ENCODE assay signal across 7 cellular contexts in the genomic region with DNA sequence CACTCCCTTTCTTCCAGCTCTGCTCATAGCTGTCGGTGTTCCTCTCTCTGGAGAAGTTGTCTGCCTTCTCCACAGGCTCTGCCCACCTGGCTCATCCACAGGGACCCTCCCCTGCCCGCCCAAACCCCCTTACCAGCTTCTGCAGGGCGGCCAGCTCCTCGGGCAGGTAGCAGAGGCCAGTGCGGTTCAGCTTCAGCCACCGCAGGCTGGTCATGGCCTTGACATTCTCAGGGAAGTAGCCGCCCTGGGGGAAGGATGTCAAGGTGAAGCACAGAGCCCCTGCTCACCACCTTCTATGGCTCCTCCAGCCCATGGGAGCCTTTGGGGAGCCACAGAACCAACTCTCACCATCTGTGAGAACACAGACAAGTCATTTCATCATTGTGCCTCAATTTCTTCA. TPM values are rescaled to one million over a fixed set of nuclear protein-coding genes. Genes with fewer than 3 reads are reported as not detected.
DNase-seq lines count a peak whose midpoint lies in the region; ATAC-seq and TF ChIP-seq lines count a peak whose summit lies in the region.
"Had no signal": no experiment of that assay in that cellular context is flagged by ENCODE, and none has a peak within 500 bp of the region (broad histone marks: within the 10 kb centered on the region; RNA-seq: fewer than 3 reads in every experiment).

No MANE protein-coding gene starts in this region.

- H3K27me3 ChIP-seq in A673 (replicated peaks; ENCODE audit: insufficient read depth, low read depth, low read length, poor library complexity) (no peaks in the 10 kb centered on the region), PC-9 (ENCODE audit: insufficient read depth, low read depth) (no peaks in the 10 kb centered on the region), iPS-18a (ENCODE audit: control insufficient read depth, insufficient read depth, low read length) (no peaks in the 10 kb centered on the region)

- H3K9me2 ChIP-seq in PC-9 (ENCODE audit: insufficient read depth): no peaks in the 10 kb centered on the region

- H3K4me2 ChIP-seq in PC-9: peak overlapping the region; percentile 98

- CTCF ChIA-PET in A673 (lab: Charles Lee): no interaction called here
- CTCF ChIA-PET in PC-9 (lab: Charles Lee): interaction anchor here (1.3 kb wide), 2 partner anchors 20 to 21 kb away, joined by 3 to 5 read pairs; no protein-coding TSS in a partner anchor

- H3F3A ChIP-seq in PC-9 (ENCODE audit: insufficient read depth, low read depth): peaks cover 41% of the 10 kb centered on the region

- H3K9me3 ChIP-seq in A673 (ENCODE audit: low read depth, low read length, poor library complexity, severe bottlenecking) (no peaks in the 10 kb centered on the region), PC-9 (ENCODE audit: insufficient read depth, low read depth) (no peaks in the 10 kb centered on the region), iPS-18a (ENCODE audit: control insufficient read depth, low read depth, low read length) (no peaks in the 10 kb centered on the region)

- no peak for ATAC-seq in HG03139 (IDR thresholded peaks at IDR 0.05; ENCODE audit: unreplicated experiment)

- H3K27ac ChIP-seq in A673 (ENCODE audit: low read depth, low read length, poor library complexity, severe bottlenecking): no peak overlapping the region
- H3K27ac ChIP-seq in PC-9: peak overlapping the region; percentile 96
- H3K27ac ChIP-seq in iPS-18a (ENCODE audit: low read length): no peak overlapping the region

- H3K36me3 ChIP-seq in A673 (ENCODE audit: insufficient read depth, low read length, poor library complexity, severe bottlenecking): peaks cover 17% of the 10 kb centered on the region
- peaks cover 44% of the 10 kb centered on the region for H3K36me3 ChIP-seq in PC-9 (ENCODE audit: low read depth)
- H3K36me3 ChIP-seq in iPS-18a (ENCODE audit: control insufficient read depth, low read depth, low read length): peaks cover 43% of the 10 kb centered on the region

- no peak for TF ChIP-seq CTCF in A673 (conservative IDR thresholded peaks at IDR 0.05; ENCODE audit: low read depth, low read length)
- no peak for TF ChIP-seq CTCF in PC-9 (conservative IDR thresholded peaks at IDR 0.05)

- H3K4me3 ChIP-seq in A673 (ENCODE audit: low read depth, low read length, poor library complexity, severe bottlenecking) (peak overlapping the region; percentile 97), PC-9 (peak overlapping the region; percentile 77), iPS-18a (ENCODE audit: low read length) (peak overlapping the region; percentile 82)

- no peak for DNase-seq in A673 (ENCODE audit: low spot score)
- DNase-seq in PC-9: no peak
- no peak for DNase-seq in NCI-H187 treated with DMSO at 0.1 percent for 48 hours (lab: John Stamatoyannopoulos, UW)
- no peak for DNase-seq in cerebellar cortex (ENCODE audit: low spot score)
- DNase-seq: nucleus accumbens had no signal

- BruUV-seq in A673 (replicated peaks; lab: Mats Ljungman, UMichigan) (no TSS peak), PC-9 (replicated peaks; lab: Mats Ljungman, UMichigan) (no TSS peak)

- peak overlapping the region; percentile 9 for H3K9ac ChIP-seq in iPS-18a (ENCODE audit: low read length)

- H3K4me1 ChIP-seq in A673 (ENCODE audit: insufficient read depth, low read length, poor library complexity, severe bottlenecking) (peaks cover 4% of the 10 kb centered on the region), PC-9 (replicated peaks; ENCODE audit: insufficient read depth) (peaks cover 30% of the 10 kb centered on the region), iPS-18a (ENCODE audit: control insufficient read depth, low read depth, low read length) (peaks cover 13% of the 10 kb centered on the region)

- POLR2A ChIA-PET in A673 (lab: Charles Lee; ENCODE audit: low non-redundant PET) (no interaction called here), PC-9 (lab: Charles Lee; ENCODE audit: unreplicated experiment) (interaction anchor here (0.6 to 0.7 kb wide), 3 partner anchors 68 to 762 kb away, joined by 3 to 8 read pairs (median 3); no protein-coding TSS in a partner anchor)

- peaks cover 36% of the 10 kb centered on the region for H4K20me1 ChIP-seq in PC-9 (ENCODE audit: insufficient read depth)

- no peak overlapping the region for H2AFZ ChIP-seq in PC-9

- peaks cover 40% of the 10 kb centered on the region for H3K79me2 ChIP-seq in PC-9 (ENCODE audit: low read depth)

- intact Hi-C loops in A673 (cut with micrococcal nuclease; ENCODE audit: unreplicated experiment) (no loop called here), PC-9 (cut with micrococcal nuclease; ENCODE audit: unreplicated experiment) (loop anchor here (1.0 kb wide), 1 partner anchor 59 kb away; the partner anchor contains the start of gene SMCR8)

RNA-seq across cellular contexts. Expression of gene FLII, which starts 1.8 kb away (rescaled TPM):
- total RNA-seq in A673 (2021): 169 and 200 TPM in 2 replicates
- 430 and 434 TPM in 2 replicates for total RNA-seq in PC-9 (2021)

RNA-seq across cellular contexts. Expression of gene MIEF2, which starts 3.7 kb away (rescaled TPM):
- total RNA-seq in A673 (2021): 8.1 and 10.4 TPM in 2 replicates
- 29.6 and 33.0 TPM in 2 replicates for total RNA-seq in PC-9 (2021)

RNA-seq across cellular contexts. Expression of gene LLGL1, which starts 31.3 kb away (rescaled TPM):
- 30.2 and 39.8 TPM in 2 replicates for total RNA-seq in A673 (2021)
- total RNA-seq in PC-9 (2021): 44.9 and 57.6 TPM in 2 replicates

RNA-seq across cellular contexts. Expression of gene TOP3A, which starts 58.0 kb away (rescaled TPM):
- 100 and 104 TPM in 2 replicates for total RNA-seq in A673 (2021)
- 51.2 and 52.2 TPM in 2 replicates for total RNA-seq in PC-9 (2021)

RNA-seq across cellular contexts. Expression of gene SMCR8, which starts 58.3 kb away (rescaled TPM):
- 22.9 and 23.5 TPM in 2 replicates for total RNA-seq in A673 (2021)
- 19.5 and 23.8 TPM in 2 replicates for total RNA-seq in PC-9 (2021)
